ENCODE assay signal across 18 cellular contexts in genomic region chr13:112449545-112449930, GRCh38.
DNase-seq lines count a peak whose midpoint lies in the region; ATAC-seq and TF ChIP-seq lines count a peak whose summit lies in the region.
"Had no signal": no experiment of that assay in that cellular context is flagged by ENCODE, and none has a peak within 500 bp of the region (broad histone marks: within the 10 kb centered on the region; RNA-seq: fewer than 3 reads in every experiment).

No MANE protein-coding gene starts in this region.

- intact Hi-C loops in CD14-positive monocyte (cut with micrococcal nuclease): no loop called here

- H3K9me3 ChIP-seq in endodermal cell (ENCODE audit: control insufficient read depth, low read length) (no peaks in the 10 kb centered on the region), osteoblast (ENCODE audit: low read depth, low read length) (no peaks in the 10 kb centered on the region)

- no peak overlapping the region for H3K4me3 ChIP-seq in H7 (ENCODE audit: insufficient read depth, low read depth, low read length)
- H3K4me3 ChIP-seq in endodermal cell (ENCODE audit: low read length): no peak overlapping the region
- no peak overlapping the region for H3K4me3 ChIP-seq in osteoblast (ENCODE audit: insufficient read depth, low read length)
- H3K4me3 ChIP-seq in mesendoderm (ENCODE audit: low read length): no peak overlapping the region

- no peak overlapping the region for H3K18ac ChIP-seq in mesendoderm (ENCODE audit: low read length)

- no peaks in the 10 kb centered on the region for H3K36me3 Mint-ChIP-seq in activated CD8-positive, alpha-beta memory T cell treated with anti-CD3 and anti-CD28 coated beads, Interleukin-2, amount 10 ng/mL, durations not matched to agents 7 days and 5 days
- H3K36me3 Mint-ChIP-seq in endodermal cell (ENCODE audit: low read depth): no peaks in the 10 kb centered on the region
- H3K36me3 Mint-ChIP-seq in CD14-positive monocyte: no peaks in the 10 kb centered on the region

- no peaks in the 10 kb centered on the region for H3K79me1 ChIP-seq in mesendoderm (ENCODE audit: low read length)

- no peaks in the 10 kb centered on the region for H3K9me3 Mint-ChIP-seq in activated CD8-positive, alpha-beta memory T cell treated with anti-CD3 and anti-CD28 coated beads, Interleukin-2, amount 10 ng/mL, durations not matched to agents 7 days and 5 days (ENCODE audit: low read depth)
- H3K9me3 Mint-ChIP-seq in endodermal cell (no peaks in the 10 kb centered on the region), CD14-positive monocyte (peaks cover 0 to under 1% (median 0%) of the 10 kb centered on the region in 7 donors)
- H3K9me3 Mint-ChIP-seq: HFFc6 had no signal

- no peak overlapping the region for H2AFZ ChIP-seq in osteoblast (ENCODE audit: low read length)

- H3K4me1 ChIP-seq in endodermal cell (ENCODE audit: control insufficient read depth, insufficient read depth, low read length) (no peaks in the 10 kb centered on the region), osteoblast (ENCODE audit: insufficient read depth, low read length) (no peaks in the 10 kb centered on the region), mesendoderm (ENCODE audit: control insufficient read depth, low read depth, low read length) (no peaks in the 10 kb centered on the region)

- H3K4me2 ChIP-seq in osteoblast (ENCODE audit: insufficient read depth, low read length): no peak overlapping the region
- H3K4me2 ChIP-seq in mesendoderm (ENCODE audit: low read length): no peak overlapping the region

- H3K27me3 ChIP-seq in H7 (ENCODE audit: control insufficient read depth, insufficient read depth, low read length) (no peaks in the 10 kb centered on the region), endodermal cell (ENCODE audit: control insufficient read depth, insufficient read depth, low read length, poor library complexity, severe bottlenecking) (peaks cover 1% of the 10 kb centered on the region), osteoblast (ENCODE audit: insufficient read depth, low read length) (no peaks in the 10 kb centered on the region), mesendoderm (ENCODE audit: insufficient read depth, low read length, poor library complexity) (no peaks in the 10 kb centered on the region)

- CTCF ChIA-PET in activated CD8-positive, alpha-beta memory T cell treated with anti-CD3 and anti-CD28 coated beads, Interleukin-2, amount 10 ng/mL, durations not matched to agents 7 days and 5 days (lab: Charles Lee): no interaction called here

- no peaks in the 10 kb centered on the region for H3K27me3 Mint-ChIP-seq in activated CD8-positive, alpha-beta memory T cell treated with anti-CD3 and anti-CD28 coated beads, Interleukin-2, amount 10 ng/mL, durations not matched to agents 7 days and 5 days
- H3K27me3 Mint-ChIP-seq in endodermal cell (ENCODE audit: insufficient read depth): peaks cover 11% of the 10 kb centered on the region
- peaks cover 4 to 6% (median 6%) of the 10 kb centered on the region in 3 donors for H3K27me3 Mint-ChIP-seq in CD14-positive monocyte (ENCODE audit: low read depth in 3 of 3)

- no peak overlapping the region for H2AK5ac ChIP-seq in mesendoderm (ENCODE audit: low read length)

- H2BK15ac ChIP-seq in mesendoderm (replicated peaks; ENCODE audit: low read depth): no peak overlapping the region

- no peak overlapping the region for H4K5ac ChIP-seq in mesendoderm (ENCODE audit: low read length)

- DNase-seq in activated CD8-positive, alpha-beta memory T cell treated with anti-CD3 and anti-CD28 coated beads for 24 hours: peak; percentile 30
- no peak for DNase-seq in activated CD8-positive, alpha-beta memory T cell treated with anti-CD3 and anti-CD28 coated beads, Interleukin-2, amount 10 ng/mL, durations not matched to agents 7 days and 5 days
- DNase-seq in H7 (peak; percentile 66), endodermal cell (peak; percentile 36), osteoblast (ENCODE audit: insufficient read length, low spot score, missing footprints) (peak; percentile 80), mesendoderm (no peak), CD14-positive monocyte (ENCODE audit: low spot score) (no peak), NCI-H446 (lab: John Stamatoyannopoulos, UW) (no peak)
- DNase-seq: DMS79 treated with DMSO at 0.1 percent for 48 hours, HFFc6, Kasumi-1, NCI-H1694, NCI-H2081, NCI-H2171, NCI-H524 treated with DMSO at 0.1 percent for 48 hours, NCI-H82 had no signal

- H3K4ac ChIP-seq in mesendoderm (ENCODE audit: low read depth, low read length): no peak overlapping the region

- no peak overlapping the region for H3K27ac Mint-ChIP-seq in activated CD8-positive, alpha-beta memory T cell treated with anti-CD3 and anti-CD28 coated beads, Interleukin-2, amount 10 ng/mL, durations not matched to agents 7 days and 5 days
- H3K27ac Mint-ChIP-seq in endodermal cell: no peak overlapping the region
- peak overlapping the region in 1 of 7 donors; percentile 63 for H3K27ac Mint-ChIP-seq in CD14-positive monocyte
- H3K27ac Mint-ChIP-seq: B cell, HFFc6 had no signal

- ATAC-seq in activated CD8-positive, alpha-beta memory T cell treated with anti-CD3 and anti-CD28 coated beads, Interleukin-2, amount 10 ng/mL, durations not matched to agents 7 days and 5 days: no peak
- ATAC-seq: Panc1 had no signal

- H3K4me3 Mint-ChIP-seq in activated CD8-positive, alpha-beta memory T cell treated with anti-CD3 and anti-CD28 coated beads, Interleukin-2, amount 10 ng/mL, durations not matched to agents 7 days and 5 days: no peak overlapping the region
- H3K4me3 Mint-ChIP-seq in endodermal cell (no peak overlapping the region), CD14-positive monocyte (no peak overlapping the region)
- H3K4me3 Mint-ChIP-seq: B cell, HFFc6 had no signal

- H3K79me2 ChIP-seq in osteoblast (ENCODE audit: insufficient read depth, low read length) (no peaks in the 10 kb centered on the region), mesendoderm (ENCODE audit: control insufficient read depth, insufficient read depth, low read length) (no peaks in the 10 kb centered on the region)

- H3K9ac ChIP-seq in endodermal cell (ENCODE audit: extremely low read depth, low read length, poor library complexity, severe bottlenecking): no peak overlapping the region
- no peak overlapping the region for H3K9ac ChIP-seq in mesendoderm (ENCODE audit: low read length)

- TF ChIP-seq CTCF in endodermal cell (conservative IDR thresholded peaks at IDR 0.05) (no peak), osteoblast (IDR thresholded peaks at IDR 0.05; ENCODE audit: extremely low read depth, low read depth, low read length) (no peak), CD14-positive monocyte (IDR thresholded peaks at IDR 0.05) (no peak)

- no peak overlapping the region for H3K56ac ChIP-seq in mesendoderm (ENCODE audit: low read length)

- no peaks in the 10 kb centered on the region for H3K36me3 ChIP-seq in H7 (replicated peaks; ENCODE audit: control insufficient read depth, insufficient read depth, low read length)
- H3K36me3 ChIP-seq in endodermal cell (ENCODE audit: control insufficient read depth, insufficient read depth, low read length): no peaks in the 10 kb centered on the region
- H3K36me3 ChIP-seq in osteoblast (ENCODE audit: insufficient read depth, low read length): no peaks in the 10 kb centered on the region
- H3K36me3 ChIP-seq in mesendoderm (ENCODE audit: control insufficient read depth, insufficient read depth, low read length): no peaks in the 10 kb centered on the region

- 88 to 89% methylated on average over 7 to 12 of the region's 16 CpGs for WGBS in endodermal cell (ENCODE audit: insufficient coverage in 1 of 2, insufficient read length in 1 of 2), 2 experiments
- no CpG with 5 or more reads among the region's 16 CpGs for WGBS in mesendoderm (ENCODE audit: extremely low coverage, insufficient coverage, low lambda C conversion rate)

- H3K27ac ChIP-seq in endodermal cell (ENCODE audit: low read depth, low read length): no peak overlapping the region
- no peak overlapping the region for H3K27ac ChIP-seq in osteoblast (ENCODE audit: low read depth, low read length)
- H3K27ac ChIP-seq in mesendoderm (ENCODE audit: low read depth, low read length): no peak overlapping the region

- H4K20me1 ChIP-seq in osteoblast (ENCODE audit: insufficient read depth, low read length): no peaks in the 10 kb centered on the region

- no peaks in the 10 kb centered on the region for H3K4me1 Mint-ChIP-seq in activated CD8-positive, alpha-beta memory T cell treated with anti-CD3 and anti-CD28 coated beads, Interleukin-2, amount 10 ng/mL, durations not matched to agents 7 days and 5 days
- no peaks in the 10 kb centered on the region for H3K4me1 Mint-ChIP-seq in endodermal cell
- H3K4me1 Mint-ChIP-seq in CD14-positive monocyte: no peaks in the 10 kb centered on the region
- H3K4me1 Mint-ChIP-seq: B cell had no signal

- no peak overlapping the region for H2BK5ac ChIP-seq in mesendoderm (ENCODE audit: low read length)

- no peak overlapping the region for H3K23ac ChIP-seq in mesendoderm (ENCODE audit: low read length)

- H4K8ac ChIP-seq in mesendoderm (ENCODE audit: low read depth, low read length): no peak overlapping the region

- H2BK120ac ChIP-seq in mesendoderm (ENCODE audit: low read depth, low read length): no peak overlapping the region

Comparison
In these comparisons a context has a peak if more than half of its experiments do, and no peak if none do; other contexts are left out.
1. DNase-seq: peak in activated CD8-positive, alpha-beta memory T cell treated with anti-CD3 and anti-CD28 coated beads for 24 hours (single experiment), H7 (single experiment), endodermal cell (single experiment) and osteoblast (single experiment); none in activated CD8-positive, alpha-beta memory T cell treated with anti-CD3 and anti-CD28 coated beads, Interleukin-2, amount 10 ng/mL, durations not matched to agents 7 days and 5 days (single experiment), mesendoderm (single experiment), CD14-positive monocyte (single experiment) and NCI-H446 (0 of 2).